Comparison of ENCODE assay signal across 1 cellular context in the genomic region with DNA sequence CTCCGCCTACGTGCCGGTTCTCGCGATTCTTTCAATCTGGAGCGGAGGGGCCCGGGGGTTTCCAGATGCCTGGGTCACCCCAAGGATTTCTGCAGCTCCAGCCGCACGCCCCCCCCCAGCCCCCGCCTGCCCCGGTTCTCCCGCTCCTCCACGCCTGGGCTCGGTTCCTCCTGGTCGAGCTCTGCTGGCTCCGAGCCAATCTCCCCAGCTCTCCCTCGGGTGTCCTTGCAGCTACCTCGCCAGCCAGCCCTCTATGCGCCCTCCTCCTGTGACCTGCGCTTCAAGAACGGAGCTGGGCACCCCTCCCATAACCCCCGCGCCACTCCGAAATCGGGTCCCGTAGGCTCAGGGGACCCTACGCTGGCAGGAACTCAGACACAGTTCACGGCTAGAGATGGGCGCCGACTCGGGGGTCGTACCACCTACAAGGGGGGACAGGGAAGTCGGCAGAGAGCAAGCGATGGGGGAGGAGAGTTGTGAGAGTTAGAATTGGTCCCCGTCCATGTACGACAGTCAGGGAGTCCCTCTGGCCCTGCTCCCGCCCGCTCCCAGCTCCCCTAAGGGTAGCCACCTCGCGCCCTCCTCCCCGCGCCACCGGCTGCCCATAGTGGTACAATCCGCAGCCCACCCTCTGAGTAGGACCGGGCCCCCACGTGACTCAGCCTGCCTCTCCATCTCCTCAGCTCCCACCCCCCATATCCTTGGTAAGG.
TF ChIP-seq lines count a peak whose summit lies in the region.

No MANE protein-coding gene starts in this region.

TF ChIP-seq in GM12878, 131 proteins besides CTCF, POLR2A, EP300 and RAD21 (continued from another document and continues in another):
- TF ChIP-seq, protein P1, sequence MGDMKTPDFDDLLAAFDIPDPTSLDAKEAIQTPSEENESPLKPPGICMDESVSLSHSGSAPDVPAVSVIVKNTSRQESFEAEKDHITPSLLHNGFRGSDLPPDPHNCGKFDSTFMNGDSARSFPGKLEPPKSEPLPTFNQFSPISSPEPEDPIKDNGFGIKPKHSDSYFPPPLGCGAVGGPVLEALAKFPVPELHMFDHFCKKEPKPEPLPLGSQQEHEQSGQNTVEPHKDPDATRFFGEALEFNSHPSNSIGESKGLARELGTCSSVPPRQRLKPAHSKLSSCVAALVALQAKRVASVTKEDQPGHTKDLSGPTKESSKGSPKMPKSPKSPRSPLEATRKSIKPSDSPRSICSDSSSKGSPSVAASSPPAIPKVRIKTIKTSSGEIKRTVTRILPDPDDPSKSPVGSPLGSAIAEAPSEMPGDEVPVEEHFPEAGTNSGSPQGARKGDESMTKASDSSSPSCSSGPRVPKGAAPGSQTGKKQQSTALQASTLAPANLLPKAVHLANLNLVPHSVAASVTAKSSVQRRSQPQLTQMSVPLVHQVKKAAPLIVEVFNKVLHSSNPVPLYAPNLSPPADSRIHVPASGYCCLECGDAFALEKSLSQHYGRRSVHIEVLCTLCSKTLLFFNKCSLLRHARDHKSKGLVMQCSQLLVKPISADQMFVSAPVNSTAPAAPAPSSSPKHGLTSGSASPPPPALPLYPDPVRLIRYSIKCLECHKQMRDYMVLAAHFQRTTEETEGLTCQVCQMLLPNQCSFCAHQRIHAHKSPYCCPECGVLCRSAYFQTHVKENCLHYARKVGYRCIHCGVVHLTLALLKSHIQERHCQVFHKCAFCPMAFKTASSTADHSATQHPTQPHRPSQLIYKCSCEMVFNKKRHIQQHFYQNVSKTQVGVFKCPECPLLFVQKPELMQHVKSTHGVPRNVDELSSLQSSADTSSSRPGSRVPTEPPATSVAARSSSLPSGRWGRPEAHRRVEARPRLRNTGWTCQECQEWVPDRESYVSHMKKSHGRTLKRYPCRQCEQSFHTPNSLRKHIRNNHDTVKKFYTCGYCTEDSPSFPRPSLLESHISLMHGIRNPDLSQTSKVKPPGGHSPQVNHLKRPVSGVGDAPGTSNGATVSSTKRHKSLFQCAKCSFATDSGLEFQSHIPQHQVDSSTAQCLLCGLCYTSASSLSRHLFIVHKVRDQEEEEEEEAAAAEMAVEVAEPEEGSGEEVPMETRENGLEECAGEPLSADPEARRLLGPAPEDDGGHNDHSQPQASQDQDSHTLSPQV (IDR thresholded peaks at IDR 0.05) = no peak
- TF ChIP-seq, protein P2, sequence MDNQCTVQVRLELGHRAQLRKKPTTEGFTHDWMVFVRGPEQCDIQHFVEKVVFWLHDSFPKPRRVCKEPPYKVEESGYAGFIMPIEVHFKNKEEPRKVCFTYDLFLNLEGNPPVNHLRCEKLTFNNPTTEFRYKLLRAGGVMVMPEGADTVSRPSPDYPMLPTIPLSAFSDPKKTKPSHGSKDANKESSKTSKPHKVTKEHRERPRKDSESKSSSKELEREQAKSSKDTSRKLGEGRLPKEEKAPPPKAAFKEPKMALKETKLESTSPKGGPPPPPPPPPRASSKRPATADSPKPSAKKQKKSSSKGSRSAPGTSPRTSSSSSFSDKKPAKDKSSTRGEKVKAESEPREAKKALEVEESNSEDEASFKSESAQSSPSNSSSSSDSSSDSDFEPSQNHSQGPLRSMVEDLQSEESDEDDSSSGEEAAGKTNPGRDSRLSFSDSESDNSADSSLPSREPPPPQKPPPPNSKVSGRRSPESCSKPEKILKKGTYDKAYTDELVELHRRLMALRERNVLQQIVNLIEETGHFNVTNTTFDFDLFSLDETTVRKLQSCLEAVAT (IDR thresholded peaks at IDR 0.05) = peak; percentile 77; the same call in 1 of the 2 replicates
- TF ChIP-seq, protein P3, sequence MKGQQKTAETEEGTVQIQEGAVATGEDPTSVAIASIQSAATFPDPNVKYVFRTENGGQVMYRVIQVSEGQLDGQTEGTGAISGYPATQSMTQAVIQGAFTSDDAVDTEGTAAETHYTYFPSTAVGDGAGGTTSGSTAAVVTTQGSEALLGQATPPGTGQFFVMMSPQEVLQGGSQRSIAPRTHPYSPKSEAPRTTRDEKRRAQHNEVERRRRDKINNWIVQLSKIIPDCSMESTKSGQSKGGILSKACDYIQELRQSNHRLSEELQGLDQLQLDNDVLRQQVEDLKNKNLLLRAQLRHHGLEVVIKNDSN (IDR thresholded peaks at IDR 0.05; ENCODE audit: borderline replicate concordance, extremely low read length, insufficient read depth, low read depth, low read length) = peak; percentile 81
- no peak for TF ChIP-seq STAT3 (IDR thresholded peaks at IDR 0.05; ENCODE audit: low read depth, low read length)
- TF ChIP-seq FOXM1 (IDR thresholded peaks at IDR 0.05; ENCODE audit: low read depth, low read length) = no peak
- TF ChIP-seq NFYA (IDR thresholded peaks at IDR 0.05; ENCODE audit: borderline replicate concordance, low read depth, low read length) = no peak
- no peak for TF ChIP-seq IRF4 (IDR thresholded peaks at IDR 0.05; ENCODE audit: low read depth, low read length)
- TF ChIP-seq, protein P4, sequence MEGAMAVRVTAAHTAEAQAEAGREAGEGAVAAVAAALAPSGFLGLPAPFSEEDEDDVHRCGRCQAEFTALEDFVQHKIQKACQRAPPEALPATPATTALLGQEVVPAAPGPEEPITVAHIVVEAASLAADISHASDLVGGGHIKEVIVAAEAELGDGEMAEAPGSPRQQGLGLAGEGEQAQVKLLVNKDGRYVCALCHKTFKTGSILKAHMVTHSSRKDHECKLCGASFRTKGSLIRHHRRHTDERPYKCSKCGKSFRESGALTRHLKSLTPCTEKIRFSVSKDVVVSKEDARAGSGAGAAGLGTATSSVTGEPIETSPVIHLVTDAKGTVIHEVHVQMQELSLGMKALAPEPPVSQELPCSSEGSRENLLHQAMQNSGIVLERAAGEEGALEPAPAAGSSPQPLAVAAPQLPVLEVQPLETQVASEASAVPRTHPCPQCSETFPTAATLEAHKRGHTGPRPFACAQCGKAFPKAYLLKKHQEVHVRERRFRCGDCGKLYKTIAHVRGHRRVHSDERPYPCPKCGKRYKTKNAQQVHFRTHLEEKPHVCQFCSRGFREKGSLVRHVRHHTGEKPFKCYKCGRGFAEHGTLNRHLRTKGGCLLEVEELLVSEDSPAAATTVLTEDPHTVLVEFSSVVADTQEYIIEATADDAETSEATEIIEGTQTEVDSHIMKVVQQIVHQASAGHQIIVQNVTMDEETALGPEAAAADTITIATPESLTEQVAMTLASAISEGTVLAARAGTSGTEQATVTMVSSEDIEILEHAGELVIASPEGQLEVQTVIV (IDR thresholded peaks at IDR 0.05; ENCODE audit: borderline replicate concordance, partially characterized antibody) = no peak
- TF ChIP-seq, protein P5, sequence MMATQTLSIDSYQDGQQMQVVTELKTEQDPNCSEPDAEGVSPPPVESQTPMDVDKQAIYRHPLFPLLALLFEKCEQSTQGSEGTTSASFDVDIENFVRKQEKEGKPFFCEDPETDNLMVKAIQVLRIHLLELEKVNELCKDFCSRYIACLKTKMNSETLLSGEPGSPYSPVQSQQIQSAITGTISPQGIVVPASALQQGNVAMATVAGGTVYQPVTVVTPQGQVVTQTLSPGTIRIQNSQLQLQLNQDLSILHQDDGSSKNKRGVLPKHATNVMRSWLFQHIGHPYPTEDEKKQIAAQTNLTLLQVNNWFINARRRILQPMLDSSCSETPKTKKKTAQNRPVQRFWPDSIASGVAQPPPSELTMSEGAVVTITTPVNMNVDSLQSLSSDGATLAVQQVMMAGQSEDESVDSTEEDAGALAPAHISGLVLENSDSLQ (IDR thresholded peaks at IDR 0.05) = no peak
- no peak for TF ChIP-seq NFIC (IDR thresholded peaks at IDR 0.05; ENCODE audit: low read depth, low read length)
- no peak for TF ChIP-seq MEF2A (IDR thresholded peaks at IDR 0.05; ENCODE audit: insufficient read depth, low read depth, low read length)
- TF ChIP-seq CREB1 (IDR thresholded peaks at IDR 0.05; ENCODE audit: low read depth) = 0 out of 2 replicates have a peak, but pooled peaks have one; percentile 7
- TF ChIP-seq, protein P6, sequence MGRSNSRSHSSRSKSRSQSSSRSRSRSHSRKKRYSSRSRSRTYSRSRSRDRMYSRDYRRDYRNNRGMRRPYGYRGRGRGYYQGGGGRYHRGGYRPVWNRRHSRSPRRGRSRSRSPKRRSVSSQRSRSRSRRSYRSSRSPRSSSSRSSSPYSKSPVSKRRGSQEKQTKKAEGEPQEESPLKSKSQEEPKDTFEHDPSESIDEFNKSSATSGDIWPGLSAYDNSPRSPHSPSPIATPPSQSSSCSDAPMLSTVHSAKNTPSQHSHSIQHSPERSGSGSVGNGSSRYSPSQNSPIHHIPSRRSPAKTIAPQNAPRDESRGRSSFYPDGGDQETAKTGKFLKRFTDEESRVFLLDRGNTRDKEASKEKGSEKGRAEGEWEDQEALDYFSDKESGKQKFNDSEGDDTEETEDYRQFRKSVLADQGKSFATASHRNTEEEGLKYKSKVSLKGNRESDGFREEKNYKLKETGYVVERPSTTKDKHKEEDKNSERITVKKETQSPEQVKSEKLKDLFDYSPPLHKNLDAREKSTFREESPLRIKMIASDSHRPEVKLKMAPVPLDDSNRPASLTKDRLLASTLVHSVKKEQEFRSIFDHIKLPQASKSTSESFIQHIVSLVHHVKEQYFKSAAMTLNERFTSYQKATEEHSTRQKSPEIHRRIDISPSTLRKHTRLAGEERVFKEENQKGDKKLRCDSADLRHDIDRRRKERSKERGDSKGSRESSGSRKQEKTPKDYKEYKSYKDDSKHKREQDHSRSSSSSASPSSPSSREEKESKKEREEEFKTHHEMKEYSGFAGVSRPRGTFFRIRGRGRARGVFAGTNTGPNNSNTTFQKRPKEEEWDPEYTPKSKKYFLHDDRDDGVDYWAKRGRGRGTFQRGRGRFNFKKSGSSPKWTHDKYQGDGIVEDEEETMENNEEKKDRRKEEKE (IDR thresholded peaks at IDR 0.05) = peak; percentile 85
- no peak for TF ChIP-seq POLR2AphosphoS2 (IDR thresholded peaks at IDR 0.05; ENCODE audit: low read depth, low read length)
- TF ChIP-seq MYB (IDR thresholded peaks at IDR 0.05; ENCODE audit: borderline replicate concordance, low read depth, low read length) = no peak
- TF ChIP-seq, protein P7, sequence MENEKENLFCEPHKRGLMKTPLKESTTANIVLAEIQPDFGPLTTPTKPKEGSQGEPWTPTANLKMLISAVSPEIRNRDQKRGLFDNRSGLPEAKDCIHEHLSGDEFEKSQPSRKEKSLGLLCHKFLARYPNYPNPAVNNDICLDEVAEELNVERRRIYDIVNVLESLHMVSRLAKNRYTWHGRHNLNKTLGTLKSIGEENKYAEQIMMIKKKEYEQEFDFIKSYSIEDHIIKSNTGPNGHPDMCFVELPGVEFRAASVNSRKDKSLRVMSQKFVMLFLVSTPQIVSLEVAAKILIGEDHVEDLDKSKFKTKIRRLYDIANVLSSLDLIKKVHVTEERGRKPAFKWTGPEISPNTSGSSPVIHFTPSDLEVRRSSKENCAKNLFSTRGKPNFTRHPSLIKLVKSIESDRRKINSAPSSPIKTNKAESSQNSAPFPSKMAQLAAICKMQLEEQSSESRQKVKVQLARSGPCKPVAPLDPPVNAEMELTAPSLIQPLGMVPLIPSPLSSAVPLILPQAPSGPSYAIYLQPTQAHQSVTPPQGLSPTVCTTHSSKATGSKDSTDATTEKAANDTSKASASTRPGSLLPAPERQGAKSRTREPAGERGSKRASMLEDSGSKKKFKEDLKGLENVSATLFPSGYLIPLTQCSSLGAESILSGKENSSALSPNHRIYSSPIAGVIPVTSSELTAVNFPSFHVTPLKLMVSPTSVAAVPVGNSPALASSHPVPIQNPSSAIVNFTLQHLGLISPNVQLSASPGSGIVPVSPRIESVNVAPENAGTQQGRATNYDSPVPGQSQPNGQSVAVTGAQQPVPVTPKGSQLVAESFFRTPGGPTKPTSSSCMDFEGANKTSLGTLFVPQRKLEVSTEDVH (IDR thresholded peaks at IDR 0.05; ENCODE audit: low read depth, partially characterized antibody) = no peak
- no peak for TF ChIP-seq CHD4 (IDR thresholded peaks at IDR 0.05)
- TF ChIP-seq CBFB (IDR thresholded peaks at IDR 0.05; ENCODE audit: low read depth) = no peak
- TF ChIP-seq JUNB (IDR thresholded peaks at IDR 0.05) = no peak
- TF ChIP-seq ETV6 (conservative IDR thresholded peaks at IDR 0.05 in 1 of 2, IDR thresholded peaks at IDR 0.05 in 1 of 2; ENCODE audit: borderline replicate concordance in 1 of 2, low read depth in 1 of 2) = no peak
- no peak for TF ChIP-seq TCF12 (IDR thresholded peaks at IDR 0.05; ENCODE audit: low read depth, low read length)
- no peak for TF ChIP-seq RB1 (IDR thresholded peaks at IDR 0.05; ENCODE audit: borderline replicate concordance)
- TF ChIP-seq, protein P8, sequence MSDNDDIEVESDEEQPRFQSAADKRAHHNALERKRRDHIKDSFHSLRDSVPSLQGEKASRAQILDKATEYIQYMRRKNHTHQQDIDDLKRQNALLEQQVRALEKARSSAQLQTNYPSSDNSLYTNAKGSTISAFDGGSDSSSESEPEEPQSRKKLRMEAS (IDR thresholded peaks at IDR 0.05; ENCODE audit: low read depth, low read length) = no peak
- TF ChIP-seq RAD51 (IDR thresholded peaks at IDR 0.05) = peak; percentile 75
- TF ChIP-seq YBX1 (IDR thresholded peaks at IDR 0.05) = no peak
- TF ChIP-seq TCF3 (IDR thresholded peaks at IDR 0.05; ENCODE audit: borderline replicate concordance, insufficient read depth, low read depth, low read length) = no peak
- TF ChIP-seq, protein P9, sequence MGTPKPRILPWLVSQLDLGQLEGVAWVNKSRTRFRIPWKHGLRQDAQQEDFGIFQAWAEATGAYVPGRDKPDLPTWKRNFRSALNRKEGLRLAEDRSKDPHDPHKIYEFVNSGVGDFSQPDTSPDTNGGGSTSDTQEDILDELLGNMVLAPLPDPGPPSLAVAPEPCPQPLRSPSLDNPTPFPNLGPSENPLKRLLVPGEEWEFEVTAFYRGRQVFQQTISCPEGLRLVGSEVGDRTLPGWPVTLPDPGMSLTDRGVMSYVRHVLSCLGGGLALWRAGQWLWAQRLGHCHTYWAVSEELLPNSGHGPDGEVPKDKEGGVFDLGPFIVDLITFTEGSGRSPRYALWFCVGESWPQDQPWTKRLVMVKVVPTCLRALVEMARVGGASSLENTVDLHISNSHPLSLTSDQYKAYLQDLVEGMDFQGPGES (IDR thresholded peaks at IDR 0.05) = no peak
- TF ChIP-seq DPF2 (IDR thresholded peaks at IDR 0.05) = 0 out of 2 replicates have a peak, but pooled peaks have one; percentile 70
- TF ChIP-seq, protein P10, sequence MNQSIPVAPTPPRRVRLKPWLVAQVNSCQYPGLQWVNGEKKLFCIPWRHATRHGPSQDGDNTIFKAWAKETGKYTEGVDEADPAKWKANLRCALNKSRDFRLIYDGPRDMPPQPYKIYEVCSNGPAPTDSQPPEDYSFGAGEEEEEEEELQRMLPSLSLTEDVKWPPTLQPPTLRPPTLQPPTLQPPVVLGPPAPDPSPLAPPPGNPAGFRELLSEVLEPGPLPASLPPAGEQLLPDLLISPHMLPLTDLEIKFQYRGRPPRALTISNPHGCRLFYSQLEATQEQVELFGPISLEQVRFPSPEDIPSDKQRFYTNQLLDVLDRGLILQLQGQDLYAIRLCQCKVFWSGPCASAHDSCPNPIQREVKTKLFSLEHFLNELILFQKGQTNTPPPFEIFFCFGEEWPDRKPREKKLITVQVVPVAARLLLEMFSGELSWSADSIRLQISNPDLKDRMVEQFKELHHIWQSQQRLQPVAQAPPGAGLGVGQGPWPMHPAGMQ (IDR thresholded peaks at IDR 0.05; ENCODE audit: borderline replicate concordance) = no peak
- TF ChIP-seq, protein P11, sequence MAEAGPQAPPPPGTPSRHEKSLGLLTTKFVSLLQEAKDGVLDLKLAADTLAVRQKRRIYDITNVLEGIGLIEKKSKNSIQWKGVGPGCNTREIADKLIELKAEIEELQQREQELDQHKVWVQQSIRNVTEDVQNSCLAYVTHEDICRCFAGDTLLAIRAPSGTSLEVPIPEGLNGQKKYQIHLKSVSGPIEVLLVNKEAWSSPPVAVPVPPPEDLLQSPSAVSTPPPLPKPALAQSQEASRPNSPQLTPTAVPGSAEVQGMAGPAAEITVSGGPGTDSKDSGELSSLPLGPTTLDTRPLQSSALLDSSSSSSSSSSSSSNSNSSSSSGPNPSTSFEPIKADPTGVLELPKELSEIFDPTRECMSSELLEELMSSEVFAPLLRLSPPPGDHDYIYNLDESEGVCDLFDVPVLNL (IDR thresholded peaks at IDR 0.05; ENCODE audit: low read depth, low read length) = no peak
- TF ChIP-seq ZBED1 (IDR thresholded peaks at IDR 0.05; ENCODE audit: borderline replicate concordance) = no peak
- TF ChIP-seq HCFC1 (IDR thresholded peaks at IDR 0.05; ENCODE audit: low read length) = no peak
- TF ChIP-seq ZNF622 (IDR thresholded peaks at IDR 0.05) = no peak
- no peak for TF ChIP-seq EED (IDR thresholded peaks at IDR 0.05; ENCODE audit: low read depth)
- TF ChIP-seq TAF1 (IDR thresholded peaks at IDR 0.05; ENCODE audit: borderline replicate concordance, low read depth, low read length) = no peak
